ENCODE assay signal across 17 cellular contexts in the genomic region with DNA sequence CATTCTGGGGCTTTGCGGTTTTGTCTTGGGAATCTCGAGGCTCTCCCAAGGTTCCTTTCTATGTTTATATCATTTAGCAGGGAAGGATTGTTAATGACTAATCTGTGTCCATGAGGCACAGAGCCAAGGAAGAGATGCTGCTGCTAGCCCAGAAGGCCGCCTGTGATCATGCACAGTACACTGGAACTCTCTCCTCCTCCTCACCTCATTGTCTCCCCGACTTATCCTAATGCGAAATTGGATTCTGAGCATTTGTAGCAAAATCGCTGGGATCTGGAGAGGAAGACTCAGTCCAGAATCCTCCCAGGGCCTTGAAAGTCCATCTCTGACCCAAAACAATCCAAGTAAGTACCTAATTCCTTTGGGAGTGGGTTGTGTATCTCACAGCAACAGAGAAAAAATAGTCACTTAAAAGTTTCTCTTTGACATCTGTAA. TPM values are rescaled to one million over a fixed set of nuclear protein-coding genes. Genes with fewer than 3 reads are reported as not detected.
A peak's percentile ranks its signal among the peaks of the same experiment; 100 is the strongest.
DNase-seq lines count a peak whose midpoint lies in the region; ATAC-seq and TF ChIP-seq lines count a peak whose summit lies in the region.
"Had no signal": no experiment of that assay in that cellular context is flagged by ENCODE, and none has a peak within 500 bp of the region (broad histone marks: within the 10 kb centered on the region; RNA-seq: fewer than 3 reads in every experiment).

A gene (plus strand): TSS at position 151 of the 435 bp plus-strand sequence. CDS start 19,458 bp downstream, outside the sequence.

- ATAC-seq in natural killer cell: no peak
- no peak for ATAC-seq in GM21515 (IDR thresholded peaks at IDR 0.05; ENCODE audit: unreplicated experiment)
- ATAC-seq: left lung, upper lobe of right lung had no signal

- DNase-seq in AG08396 (ENCODE audit: low spot score): peak; percentile 59
- DNase-seq in NCI-H69 (lab: John Stamatoyannopoulos, UW): peak; percentile 14
- DNase-seq in fibroblast of lung (ENCODE audit: low read depth in 2 of 2): peak; percentile 75
- DNase-seq in natural killer cell: no peak
- no peak for DNase-seq in activated naive CD4-positive, alpha-beta T cell treated with anti-CD3 and anti-CD28 coated beads, Interleukin-2, amount 50 U/mL, for 16 hours
- no peak for DNase-seq in NCI-H1436 (lab: John Stamatoyannopoulos, UW)
- DNase-seq: BE2C, DND-41, KBM-7, left lung, NCI-H187 treated with DMSO at 0.1 percent for 48 hours, NCI-H82, upper lobe of right lung, WERI-Rb-1 had no signal

- H3K9me3 ChIP-seq in fibroblast of lung (ENCODE audit: control insufficient read depth, insufficient read depth, low read depth, low read length): no peaks in the 10 kb centered on the region
- H3K9me3 ChIP-seq: BE2C, left lung, upper lobe of right lung had no signal

- H3K4me2 ChIP-seq in fibroblast of lung (ENCODE audit: extremely low read depth, insufficient read depth, low read length): no peak within 1 kb of the TSS

- no peaks in the 10 kb centered on the region for H4K20me1 ChIP-seq in fibroblast of lung (ENCODE audit: control insufficient read depth, extremely low read depth, insufficient read depth, low read length)

- H3K27ac ChIP-seq in fibroblast of lung (ENCODE audit: insufficient read depth, low read length): no peak within 1 kb of the TSS
- H3K27ac ChIP-seq: left lung, upper lobe of right lung, WERI-Rb-1 had no signal

- H3K36me3 ChIP-seq in fibroblast of lung (ENCODE audit: control insufficient read depth, insufficient read depth, low read length): no peaks in the 10 kb centered on the region
- H3K36me3 ChIP-seq: BE2C, left lung, upper lobe of right lung, WERI-Rb-1 had no signal

- no peaks in the 10 kb centered on the region for H3K79me2 ChIP-seq in fibroblast of lung (ENCODE audit: control insufficient read depth, insufficient read depth, low read length)

- TF ChIP-seq CTCF in fibroblast of lung (conservative IDR thresholded peaks at IDR 0.05 in 1 of 2, IDR thresholded peaks at IDR 0.05 in 1 of 2; ENCODE audit: low read depth in 1 of 2, low read length in 2 of 2) (no peak), nephron (IDR thresholded peaks at IDR 0.05; ENCODE audit: unreplicated experiment in 3 of 3) (no peak), natural killer cell (IDR thresholded peaks at IDR 0.05) (no peak)

- no peak within 1 kb of the TSS for H3K9ac ChIP-seq in fibroblast of lung (ENCODE audit: insufficient read depth, low read length)

- H3K4me1 Mint-ChIP-seq in nephron (no peaks in the 10 kb centered on the region), natural killer cell (no peaks in the 10 kb centered on the region)

- intact Hi-C loops in natural killer cell (cut with micrococcal nuclease): no loop called here

- no peaks in the 10 kb centered on the region for H3K27me3 Mint-ChIP-seq in nephron (ENCODE audit: low read depth)
- peaks cover 0 to 8% of the 10 kb centered on the region in 2 donors for H3K27me3 Mint-ChIP-seq in natural killer cell (ENCODE audit: low read depth in 2 of 2)

- H3K27me3 ChIP-seq in fibroblast of lung (ENCODE audit: control insufficient read depth, insufficient read depth, low read length): no peaks in the 10 kb centered on the region
- H3K27me3 ChIP-seq: left lung had no signal

- peak within 1 kb of the TSS; percentile 58 to 84 (median 75) for H3K27ac Mint-ChIP-seq in nephron
- no peak within 1 kb of the TSS for H3K27ac Mint-ChIP-seq in natural killer cell

- H3K36me3 Mint-ChIP-seq in nephron (ENCODE audit: low read depth): no peaks in the 10 kb centered on the region
- H3K36me3 Mint-ChIP-seq in natural killer cell: no peaks in the 10 kb centered on the region

- H3K4me3 ChIP-seq in fibroblast of lung (replicated peaks in 1 of 4; ENCODE audit: control extremely low read depth in 1 of 4, insufficient read depth in 1 of 4, low read depth in 3 of 4, low read length in 4 of 4): no peak within 1 kb of the TSS
- H3K4me3 ChIP-seq: left lung, upper lobe of right lung had no signal

- peak within 1 kb of the TSS in 2 of 3 experiments; percentile 31 to 56 for H3K4me3 Mint-ChIP-seq in nephron
- no peak within 1 kb of the TSS for H3K4me3 Mint-ChIP-seq in natural killer cell

- H3K9me3 Mint-ChIP-seq in nephron: no peaks in the 10 kb centered on the region
- peaks cover 2 to 3% of the 10 kb centered on the region in 2 donors for H3K9me3 Mint-ChIP-seq in natural killer cell

- H2AFZ ChIP-seq in fibroblast of lung (ENCODE audit: low read length): no peak within 1 kb of the TSS

- peaks cover 2% of the 10 kb centered on the region for H3K4me1 ChIP-seq in fibroblast of lung (ENCODE audit: control insufficient read depth, extremely low read depth, insufficient read depth, low read length)
- H3K4me1 ChIP-seq: BE2C, left lung, upper lobe of right lung had no signal

RNA-seq across cellular contexts. Expression of the gene that starts here (rescaled TPM):
- total RNA-seq in fibroblast of lung (not detected in 2 replicates), natural killer cell (not detected)
- polyA plus RNA-seq in fibroblast of lung: not detected in 2 replicates
- not detected in 2 replicates for polyA plus RNA-seq in fibroblast of lung (2012)
- not detected in 2 replicates for polyA minus RNA-seq in fibroblast of lung (ENCODE audit: low replicate concordance)
- total RNA-seq: dermis microvascular lymphatic vessel endothelial cell, left lung, upper lobe of right lung had no signal

Comparison
In these comparisons a context has a peak if more than half of its experiments do, and no peak if none do; other contexts are left out.
1. Peak in DNase-seq in fibroblast of lung; RNA of the gene not detected or under 1 TPM.
2. DNase-seq: peak in AG08396 (single experiment) and NCI-H69 (single experiment); none in natural killer cell (single experiment), activated naive CD4-positive, alpha-beta T cell treated with anti-CD3 and anti-CD28 coated beads, Interleukin-2, amount 50 U/mL, for 16 hours (single experiment) and NCI-H1436 (single experiment).
3. H3K27ac Mint-ChIP-seq: peak in nephron (3 of 3); none in natural killer cell (0 of 2).